In the genomic region with DNA sequence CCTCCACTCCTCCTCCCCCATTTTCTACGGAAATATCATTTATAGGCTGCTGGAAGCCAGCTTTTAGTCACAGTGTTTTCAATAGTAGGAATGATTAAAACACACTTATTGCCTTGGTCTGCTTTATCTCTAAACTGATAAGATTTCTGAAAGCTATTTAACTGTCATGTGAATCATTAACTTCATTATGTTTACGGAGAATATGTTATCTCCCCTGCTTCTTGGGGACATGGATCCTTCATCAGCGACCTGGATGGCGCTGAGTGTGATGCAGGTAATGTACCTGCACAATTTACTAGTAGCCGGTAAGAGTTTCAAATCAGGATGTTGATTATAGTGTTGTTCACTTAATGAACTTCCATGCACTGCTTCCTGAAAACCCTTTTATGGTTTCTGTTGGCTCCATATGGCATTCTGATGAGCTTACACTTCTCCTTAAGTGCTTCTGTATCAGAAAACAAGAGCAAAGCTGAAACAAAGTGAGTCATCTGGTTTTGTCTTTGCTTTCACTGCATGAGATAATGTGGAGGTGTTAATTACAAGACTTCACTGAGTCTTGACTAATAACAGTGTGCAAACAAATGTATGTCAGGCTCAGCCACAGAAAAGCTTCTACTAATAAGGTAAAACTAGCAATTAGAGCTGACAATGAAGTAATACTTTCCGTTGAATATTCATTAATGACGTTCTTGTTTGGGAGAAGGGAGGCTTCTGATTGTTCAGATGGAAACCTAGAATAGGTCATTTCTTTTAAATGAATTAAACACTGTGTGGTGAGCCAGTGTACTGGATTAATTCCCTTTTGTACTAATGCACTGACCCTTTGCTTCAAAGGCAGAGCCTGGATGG, we compare ENCODE assay signal across 10 cellular contexts.
A peak's percentile ranks its signal among the peaks of the same experiment; 100 is the strongest.
DNase-seq lines count a peak whose midpoint lies in the region; ATAC-seq, FAIRE-seq and TF ChIP-seq lines count a peak whose summit lies in the region.
"Had no signal": no experiment of that assay in that cellular context is flagged by ENCODE, and none has a peak within 500 bp of the region (broad histone marks: within the 10 kb centered on the region; RNA-seq: fewer than 3 reads in every experiment).

No MANE protein-coding gene starts in this region.

- H3K9me3 ChIP-seq in A549 (no peaks in the 10 kb centered on the region), OCI-LY3 (ENCODE audit: insufficient read depth, low read length) (no peaks in the 10 kb centered on the region), prostate gland (no peaks in the 10 kb centered on the region)
- H3K9me3 ChIP-seq: neutrophil had no signal

- H3K79me2 ChIP-seq in OCI-LY3 (ENCODE audit: low read length), result no peaks in the 10 kb centered on the region

- H3K4me1 ChIP-seq in A549, result peaks cover 17% of the 10 kb centered on the region
- peaks cover 45% of the 10 kb centered on the region for H3K4me1 ChIP-seq in OCI-LY3 (ENCODE audit: low read length)
- peaks cover 3% of the 10 kb centered on the region for H3K4me1 ChIP-seq in prostate gland (replicated peaks)

- TF ChIP-seq CTCF in A549 (IDR thresholded peaks at IDR 0.05), result no peak
- TF ChIP-seq CTCF in OCI-LY3 (IDR thresholded peaks at IDR 0.05; ENCODE audit: low read depth, low read length), result no peak
- no peak for TF ChIP-seq CTCF in prostate gland (IDR thresholded peaks at IDR 0.05)

- TF ChIP-seq POLR2A in A549 (IDR thresholded peaks at IDR 0.05; ENCODE audit: low read length) (no peak), prostate gland (IDR thresholded peaks at IDR 0.05) (no peak), H54 (IDR thresholded peaks at IDR 0.05; ENCODE audit: low read depth, low read length) (no peak)

- no peak overlapping the region for H3K9ac ChIP-seq in OCI-LY3 (ENCODE audit: low read length)

- no peak for TF ChIP-seq RAD21 in A549 (conservative IDR thresholded peaks at IDR 0.05 in 1 of 2, IDR thresholded peaks at IDR 0.05 in 1 of 2)

- FAIRE-seq in A549 (lab: Jason Lieb, UNC) (no peak), H54 (lab: Jason Lieb, UNC) (no peak)
- FAIRE-seq: G401.6 had no signal

- no peak for DNase-seq in A549 (ENCODE audit: low read depth in 1 of 2, low spot score in 1 of 2)
- DNase-seq in kidney tubule cell (ENCODE audit: low spot score), result peak; percentile 57
- DNase-seq in prostate gland (ENCODE audit: low spot score), result no peak
- DNase-seq in HCEC 1CT, result no peak
- no peak for DNase-seq in H54 (ENCODE audit: insufficient read length, low spot score)

- TF ChIP-seq EP300 in A549 (IDR thresholded peaks at IDR 0.05), result no peak

- CTCF ChIA-PET in A549 (lab: Yijun Ruan, JAX), result interaction anchor here (0.9 kb wide), 1 partner anchor 20 kb away, joined by 3 read pairs; no protein-coding TSS in a partner anchor

- ATAC-seq in A549 (no peak), GM19324 (IDR thresholded peaks at IDR 0.05; ENCODE audit: low FRiP score, unreplicated experiment) (peak; percentile 66), HG03342 (IDR thresholded peaks at IDR 0.05; ENCODE audit: unreplicated experiment) (peak; percentile 66)

- POLR2A ChIA-PET in A549 (lab: Yijun Ruan, JAX), result no interaction called here

- no peaks in the 10 kb centered on the region for H4K20me1 ChIP-seq in OCI-LY3 (ENCODE audit: insufficient read depth, low read length)

- H3K27ac ChIP-seq in A549 (no peak overlapping the region), OCI-LY3 (ENCODE audit: low read length) (no peak overlapping the region), prostate gland (no peak overlapping the region)
- H3K27ac ChIP-seq: neutrophil had no signal

- H3K4me2 ChIP-seq in A549, result peak overlapping the region; percentile 11; the same call in 1 of the 3 replicates
- peak overlapping the region; percentile 0; the same call in 1 of the 2 replicates for H3K4me2 ChIP-seq in OCI-LY3 (ENCODE audit: low read length)

- H2AFZ ChIP-seq in OCI-LY3 (ENCODE audit: low read depth, low read length), result no peak overlapping the region

- 65% methylated on average over 7 of the region's 7 CpGs for WGBS in A549 (ENCODE audit: missing lambda C conversion rate)
- WGBS in prostate gland, result 46% methylated on average over 7 of the region's 7 CpGs

- no peaks in the 10 kb centered on the region for H3K36me3 ChIP-seq in OCI-LY3 (replicated peaks; ENCODE audit: low read depth, low read length)
- H3K36me3 ChIP-seq in prostate gland, result no peaks in the 10 kb centered on the region
- H3K36me3 ChIP-seq: neutrophil had no signal

- no peaks in the 10 kb centered on the region for H3K27me3 ChIP-seq in OCI-LY3 (ENCODE audit: low read depth, low read length)
- no peaks in the 10 kb centered on the region for H3K27me3 ChIP-seq in prostate gland (replicated peaks; ENCODE audit: insufficient read depth)
- H3K27me3 ChIP-seq: neutrophil had no signal

- intact Hi-C loops in prostate gland (cut with DNase I), result loop anchor here (5.0 to 10.0 kb wide), 5 partner anchors 42 to 576 kb away; a partner anchor contains a TSS

- H3K4me3 ChIP-seq in A549 (no peak overlapping the region), OCI-LY3 (ENCODE audit: low read length) (no peak overlapping the region), prostate gland (no peak overlapping the region)

TF ChIP-seq in A549, 52 proteins besides CTCF, POLR2A, EP300 and RAD21:
- no peak for TF ChIP-seq NR3C1 (IDR thresholded peaks at IDR 0.05)
- no peak for TF ChIP-seq GATA3 (IDR thresholded peaks at IDR 0.05; ENCODE audit: borderline replicate concordance)
- TF ChIP-seq, protein P1, sequence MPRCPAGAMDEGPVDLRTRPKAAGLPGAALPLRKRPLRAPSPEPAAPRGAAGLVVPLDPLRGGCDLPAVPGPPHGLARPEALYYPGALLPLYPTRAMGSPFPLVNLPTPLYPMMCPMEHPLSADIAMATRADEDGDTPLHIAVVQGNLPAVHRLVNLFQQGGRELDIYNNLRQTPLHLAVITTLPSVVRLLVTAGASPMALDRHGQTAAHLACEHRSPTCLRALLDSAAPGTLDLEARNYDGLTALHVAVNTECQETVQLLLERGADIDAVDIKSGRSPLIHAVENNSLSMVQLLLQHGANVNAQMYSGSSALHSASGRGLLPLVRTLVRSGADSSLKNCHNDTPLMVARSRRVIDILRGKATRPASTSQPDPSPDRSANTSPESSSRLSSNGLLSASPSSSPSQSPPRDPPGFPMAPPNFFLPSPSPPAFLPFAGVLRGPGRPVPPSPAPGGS (IDR thresholded peaks at IDR 0.05), result no peak
- TF ChIP-seq, protein P2, sequence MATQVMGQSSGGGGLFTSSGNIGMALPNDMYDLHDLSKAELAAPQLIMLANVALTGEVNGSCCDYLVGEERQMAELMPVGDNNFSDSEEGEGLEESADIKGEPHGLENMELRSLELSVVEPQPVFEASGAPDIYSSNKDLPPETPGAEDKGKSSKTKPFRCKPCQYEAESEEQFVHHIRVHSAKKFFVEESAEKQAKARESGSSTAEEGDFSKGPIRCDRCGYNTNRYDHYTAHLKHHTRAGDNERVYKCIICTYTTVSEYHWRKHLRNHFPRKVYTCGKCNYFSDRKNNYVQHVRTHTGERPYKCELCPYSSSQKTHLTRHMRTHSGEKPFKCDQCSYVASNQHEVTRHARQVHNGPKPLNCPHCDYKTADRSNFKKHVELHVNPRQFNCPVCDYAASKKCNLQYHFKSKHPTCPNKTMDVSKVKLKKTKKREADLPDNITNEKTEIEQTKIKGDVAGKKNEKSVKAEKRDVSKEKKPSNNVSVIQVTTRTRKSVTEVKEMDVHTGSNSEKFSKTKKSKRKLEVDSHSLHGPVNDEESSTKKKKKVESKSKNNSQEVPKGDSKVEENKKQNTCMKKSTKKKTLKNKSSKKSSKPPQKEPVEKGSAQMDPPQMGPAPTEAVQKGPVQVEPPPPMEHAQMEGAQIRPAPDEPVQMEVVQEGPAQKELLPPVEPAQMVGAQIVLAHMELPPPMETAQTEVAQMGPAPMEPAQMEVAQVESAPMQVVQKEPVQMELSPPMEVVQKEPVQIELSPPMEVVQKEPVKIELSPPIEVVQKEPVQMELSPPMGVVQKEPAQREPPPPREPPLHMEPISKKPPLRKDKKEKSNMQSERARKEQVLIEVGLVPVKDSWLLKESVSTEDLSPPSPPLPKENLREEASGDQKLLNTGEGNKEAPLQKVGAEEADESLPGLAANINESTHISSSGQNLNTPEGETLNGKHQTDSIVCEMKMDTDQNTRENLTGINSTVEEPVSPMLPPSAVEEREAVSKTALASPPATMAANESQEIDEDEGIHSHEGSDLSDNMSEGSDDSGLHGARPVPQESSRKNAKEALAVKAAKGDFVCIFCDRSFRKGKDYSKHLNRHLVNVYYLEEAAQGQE (IDR thresholded peaks at IDR 0.05), result no peak
- TF ChIP-seq, protein P3, sequence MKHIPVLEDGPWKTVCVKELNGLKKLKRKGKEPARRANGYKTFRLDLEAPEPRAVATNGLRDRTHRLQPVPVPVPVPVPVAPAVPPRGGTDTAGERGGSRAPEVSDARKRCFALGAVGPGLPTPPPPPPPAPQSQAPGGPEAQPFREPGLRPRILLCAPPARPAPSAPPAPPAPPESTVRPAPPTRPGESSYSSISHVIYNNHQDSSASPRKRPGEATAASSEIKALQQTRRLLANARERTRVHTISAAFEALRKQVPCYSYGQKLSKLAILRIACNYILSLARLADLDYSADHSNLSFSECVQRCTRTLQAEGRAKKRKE (CRISPR knock-in tag; IDR thresholded peaks at IDR 0.05; ENCODE audit: low read depth), result no peak
- TF ChIP-seq TP53 (CRISPR knock-in tag; IDR thresholded peaks at IDR 0.05), result no peak
- TF ChIP-seq MAFK (IDR thresholded peaks at IDR 0.05; ENCODE audit: partially characterized antibody), result no peak

Comparison
In these comparisons a context has a peak if more than half of its experiments do, and no peak if none do; other contexts are left out.
1. ATAC-seq: peak in GM19324 (single experiment) and HG03342 (single experiment); none in A549 (0 of 2).